ENCODE assay signal across 23 cellular contexts in the genomic region with DNA sequence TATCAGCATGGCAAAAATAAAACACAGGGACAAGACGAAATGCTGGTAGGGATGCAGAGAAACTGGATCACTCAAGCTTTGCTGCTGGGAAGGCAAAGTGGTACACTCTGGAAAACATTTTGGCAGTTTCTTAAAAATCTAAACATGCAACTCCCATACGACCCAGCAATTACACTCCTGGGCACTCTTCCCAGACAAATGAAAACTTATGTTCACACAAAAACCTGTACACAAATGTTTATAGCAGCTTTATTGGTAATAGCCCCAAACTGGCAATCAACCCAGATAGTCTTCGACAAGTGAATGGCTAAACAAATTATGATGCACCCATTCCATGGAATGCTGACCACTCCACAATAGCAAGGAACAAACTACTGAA. TPM values are rescaled to one million over a fixed set of nuclear protein-coding genes. Genes with fewer than 3 reads are reported as not detected.
DNase-seq lines count a peak whose midpoint lies in the region; ATAC-seq and TF ChIP-seq lines count a peak whose summit lies in the region.
"Had no signal": no experiment of that assay in that cellular context is flagged by ENCODE, and none has a peak within 500 bp of the region (broad histone marks: within the 10 kb centered on the region; RNA-seq: fewer than 3 reads in every experiment).

No MANE protein-coding gene starts in this region.

- peaks cover 76% of the 10 kb centered on the region for H3K4me1 ChIP-seq in CD8-positive, alpha-beta T cell (ENCODE audit: insufficient read depth, low read length)

- no peaks in the 10 kb centered on the region for H3K36me3 ChIP-seq in CD8-positive, alpha-beta T cell (ENCODE audit: insufficient read depth, low read length)
- H3K36me3 ChIP-seq: adrenal gland, ovary, stomach had no signal

- H3K4me3 Mint-ChIP-seq in activated CD8-positive, alpha-beta memory T cell treated with anti-CD3 and anti-CD28 coated beads, Interleukin-2, amount 10 ng/mL, durations not matched to agents 7 days and 5 days = no peak overlapping the region
- H3K4me3 Mint-ChIP-seq in CD8-positive, alpha-beta T cell = no peak overlapping the region
- H3K4me3 Mint-ChIP-seq in brain = peak overlapping the region; percentile 41 to 76 (median 72)
- H3K4me3 Mint-ChIP-seq in neural crest cell = peak overlapping the region; percentile 64
- H3K4me3 Mint-ChIP-seq: WTC11 had no signal

- intact Hi-C loops in CD8-positive, alpha-beta T cell (cut with DNase I, micrococcal nuclease) = loop anchor here (2.0 to 10.0 kb wide), 5 partner anchors 36 to 1479 kb away; partner anchors contain the start of genes PARVG (in 2 of the 2), PRR5 (in 1 of the 2) and TTLL12 (in 1 of the 2)
- intact Hi-C loops in head of caudate nucleus (cut with DNase I) = no loop called here

- H3K27ac ChIP-seq in CD8-positive, alpha-beta T cell (ENCODE audit: low read depth, low read length) = no peak overlapping the region
- H3K27ac ChIP-seq: body of pancreas, ovary had no signal

- no peaks in the 10 kb centered on the region for H3K9me3 ChIP-seq in CD8-positive, alpha-beta T cell (ENCODE audit: low read length)
- H3K9me3 ChIP-seq: adrenal gland, body of pancreas, ovary, stomach had no signal

- H3K4me1 Mint-ChIP-seq in activated CD8-positive, alpha-beta memory T cell treated with anti-CD3 and anti-CD28 coated beads, Interleukin-2, amount 10 ng/mL, durations not matched to agents 7 days and 5 days = peaks cover 67% of the 10 kb centered on the region
- H3K4me1 Mint-ChIP-seq in CD8-positive, alpha-beta T cell (ENCODE audit: low read depth) = peaks cover 75% of the 10 kb centered on the region
- H3K4me1 Mint-ChIP-seq in brain (peaks cover 39% of the 10 kb centered on the region), neural crest cell (peaks cover 30% of the 10 kb centered on the region)

- no peak overlapping the region for H3K4me3 ChIP-seq in CD8-positive, alpha-beta T cell (ENCODE audit: low read depth, low read length)
- H3K4me3 ChIP-seq: adrenal gland, body of pancreas, ovary, skin epidermis, stomach had no signal

- H3K27me3 ChIP-seq in CD8-positive, alpha-beta T cell (ENCODE audit: insufficient read depth, low read length) = no peaks in the 10 kb centered on the region
- H3K27me3 ChIP-seq: adrenal gland, ovary had no signal

- peaks cover 10% of the 10 kb centered on the region for H3K27me3 Mint-ChIP-seq in activated CD8-positive, alpha-beta memory T cell treated with anti-CD3 and anti-CD28 coated beads, Interleukin-2, amount 10 ng/mL, durations not matched to agents 7 days and 5 days
- H3K27me3 Mint-ChIP-seq in CD8-positive, alpha-beta T cell (ENCODE audit: low read depth) = no peaks in the 10 kb centered on the region
- H3K27me3 Mint-ChIP-seq in brain (peaks cover 4% of the 10 kb centered on the region), neural crest cell (ENCODE audit: low read depth) (peaks cover 7% of the 10 kb centered on the region)

- H3K9me3 Mint-ChIP-seq in activated CD8-positive, alpha-beta memory T cell treated with anti-CD3 and anti-CD28 coated beads, Interleukin-2, amount 10 ng/mL, durations not matched to agents 7 days and 5 days (ENCODE audit: low read depth) = no peaks in the 10 kb centered on the region
- no peaks in the 10 kb centered on the region for H3K9me3 Mint-ChIP-seq in CD8-positive, alpha-beta T cell
- H3K9me3 Mint-ChIP-seq in brain (peaks cover 0 to 2% (median 0%) of the 10 kb centered on the region in 5 experiments), neural crest cell (no peaks in the 10 kb centered on the region)
- H3K9me3 Mint-ChIP-seq: WTC11 had no signal

- no peak for ATAC-seq in activated CD8-positive, alpha-beta memory T cell treated with anti-CD3 and anti-CD28 coated beads, Interleukin-2, amount 10 ng/mL, durations not matched to agents 7 days and 5 days
- ATAC-seq in CD8-positive, alpha-beta T cell = no peak
- ATAC-seq: body of pancreas, WTC11 had no signal

- H3K27ac Mint-ChIP-seq in activated CD8-positive, alpha-beta memory T cell treated with anti-CD3 and anti-CD28 coated beads, Interleukin-2, amount 10 ng/mL, durations not matched to agents 7 days and 5 days = peak overlapping the region; percentile 45
- H3K27ac Mint-ChIP-seq in CD8-positive, alpha-beta T cell = peak overlapping the region; percentile 37
- H3K27ac Mint-ChIP-seq in brain (peak overlapping the region in 4 of 5 experiments; percentile 20 to 45 (median 32)), neural crest cell (ENCODE audit: unreplicated experiment) (no peak overlapping the region)
- H3K27ac Mint-ChIP-seq: WTC11 had no signal

- POLR2A ChIA-PET in CD8-positive, alpha-beta T cell (lab: Charles Lee) = interaction anchor here (1.2 to 1.3 kb wide), 2 partner anchors 18 to 41 kb away, joined by 3 read pairs; no protein-coding TSS in a partner anchor

- TF ChIP-seq CTCF in CD8-positive, alpha-beta T cell (IDR thresholded peaks at IDR 0.05) = no peak
- TF ChIP-seq CTCF in brain (conservative IDR thresholded peaks at IDR 0.05) (no peak), neural crest cell (conservative IDR thresholded peaks at IDR 0.05) (no peak)

- no peaks in the 10 kb centered on the region for H3K36me3 Mint-ChIP-seq in activated CD8-positive, alpha-beta memory T cell treated with anti-CD3 and anti-CD28 coated beads, Interleukin-2, amount 10 ng/mL, durations not matched to agents 7 days and 5 days
- H3K36me3 Mint-ChIP-seq in CD8-positive, alpha-beta T cell = peaks cover 3% of the 10 kb centered on the region
- H3K36me3 Mint-ChIP-seq in brain (no peaks in the 10 kb centered on the region), neural crest cell (ENCODE audit: low read depth) (no peaks in the 10 kb centered on the region)
- H3K36me3 Mint-ChIP-seq: WTC11 had no signal

- DNase-seq in activated CD8-positive, alpha-beta memory T cell treated with anti-CD3 and anti-CD28 coated beads, Interleukin-2, amount 10 ng/mL, durations not matched to agents 7 days and 5 days = no peak
- no peak for DNase-seq in activated CD8-positive, alpha-beta memory T cell treated with anti-CD3 and anti-CD28 coated beads for 24 hours
- DNase-seq in CD8-positive, alpha-beta T cell = no peak
- DNase-seq in neural crest cell (ENCODE audit: low read depth, low spot score) (no peak), head of caudate nucleus (no peak)
- no peak for DNase-seq in stimulated activated naive CD4-positive, alpha-beta T cell (lab: John Stamatoyannopoulos, UW)
- DNase-seq in stimulated activated naive CD4-positive, alpha-beta T cell treated with Interleukin-2 at 50 U/mL for 16 hours (lab: John Stamatoyannopoulos, UW) = no peak
- DNase-seq: activated CD4-positive, alpha-beta T cell treated with anti-CD3 and anti-CD28 coated beads, Interleukin-2, amount 50 U/mL, for 48 hours; activated effector memory CD4-positive, alpha-beta T cell treated with Interleukin-2 at 50 U/mL for 16 hours; adrenal gland; body of pancreas; glutamatergic neuron; KBM-7; MM.1S; NCI-H1436 treated with DMSO at 0.1 percent for 48 hours; NCI-H510A; retina; stomach; trophoblast cell had no signal

- CTCF ChIA-PET in activated CD8-positive, alpha-beta memory T cell treated with anti-CD3 and anti-CD28 coated beads, Interleukin-2, amount 10 ng/mL, durations not matched to agents 7 days and 5 days (lab: Charles Lee) = interaction anchor here (14.0 kb wide), 1 partner anchor 15 kb away, joined by 175 read pairs; no protein-coding TSS in a partner anchor
- CTCF ChIA-PET in CD8-positive, alpha-beta T cell (lab: Charles Lee) = interaction anchor here (1.0 to 1.1 kb wide), 2 partner anchors 19 to 674 kb away, joined by 3 to 4 read pairs; no protein-coding TSS in a partner anchor

RNA-seq across cellular contexts. Expression of gene PRR5, which starts 35.8 kb away (rescaled TPM):
- total RNA-seq in activated CD8-positive, alpha-beta memory T cell treated with anti-CD3 and anti-CD28 coated beads, Interleukin-2, amount 10 ng/mL, durations not matched to agents 7 days and 5 days = 10 to 100 TPM; 20.0 to 35.7 TPM
- 10 to 100 TPM; 47.6 to 49.3 TPM for total RNA-seq in CD8-positive, alpha-beta T cell
- 6.5 TPM for polyA plus RNA-seq in brain (ENCODE audit: insufficient read depth, low read depth, low replicate concordance)
- 11.9 and 13.6 TPM in 2 replicates for total RNA-seq in neural crest cell

Comparison
In these comparisons a context has a peak if more than half of its experiments do, and no peak if none do; other contexts are left out.
1. H3K4me3 Mint-ChIP-seq: peak in brain (5 of 5) and neural crest cell (single experiment); none in activated CD8-positive, alpha-beta memory T cell treated with anti-CD3 and anti-CD28 coated beads, Interleukin-2, amount 10 ng/mL, durations not matched to agents 7 days and 5 days (single experiment) and CD8-positive, alpha-beta T cell (single experiment).